ENCODE assay signal across 12 cellular contexts in genomic region chr5:54900906-54901725, GRCh38.
DNase-seq lines count a peak whose midpoint lies in the region; ATAC-seq and TF ChIP-seq lines count a peak whose summit lies in the region.
"Had no signal": no experiment of that assay in that cellular context is flagged by ENCODE, and none has a peak within 500 bp of the region (broad histone marks: within the 10 kb centered on the region; RNA-seq: fewer than 3 reads in every experiment).

No MANE protein-coding gene starts in this region.

- peaks cover 25% of the 10 kb centered on the region for H3K4me1 Mint-ChIP-seq in activated CD4-positive, alpha-beta T cell treated with anti-CD3 and anti-CD28 coated beads, Interleukin-2, amount 10 ng/mL, durations not matched to agents 24 days and 14 days

- no peaks in the 10 kb centered on the region for H3K27me3 ChIP-seq in breast epithelium
- no peaks in the 10 kb centered on the region for H3K27me3 ChIP-seq in vagina

- H3K27me3 Mint-ChIP-seq in activated CD4-positive, alpha-beta T cell treated with anti-CD3 and anti-CD28 coated beads, Interleukin-2, amount 10 ng/mL, durations not matched to agents 24 days and 14 days = peaks cover 51% of the 10 kb centered on the region

- WGBS in lower leg skin, 2 donors = 66 to 76% methylated on average over 13 of the region's 13 CpGs

- DNase-seq in left ventricle myocardium superior (peak; percentile 33), Right ventricle myocardium superior (no peak), breast epithelium (ENCODE audit: low spot score in 2 of 2) (peak in 1 of 2 donors; percentile 29), lower leg skin (ENCODE audit: low spot score in 2 of 2) (peak; percentile 75 to 87), vagina (ENCODE audit: extremely low spot score in 2 of 2) (peak in 1 of 2 donors; percentile 97)
- DNase-seq in activated CD4-positive, alpha-beta T cell treated with anti-CD3 and anti-CD28 coated beads, Interleukin-2, amount 10 ng/mL, durations not matched to agents 24 days and 14 days = no peak
- DNase-seq: adrenal gland; CD4-positive, CD25-positive, alpha-beta regulatory T cell; head of caudate nucleus had no signal

- TF ChIP-seq POLR2A in breast epithelium (IDR thresholded peaks at IDR 0.05) = no peak
- TF ChIP-seq POLR2A in lower leg skin (IDR thresholded peaks at IDR 0.05) = no peak
- no peak for TF ChIP-seq POLR2A in vagina (IDR thresholded peaks at IDR 0.05)

- H3K27ac Mint-ChIP-seq in activated CD4-positive, alpha-beta T cell treated with anti-CD3 and anti-CD28 coated beads, Interleukin-2, amount 10 ng/mL, durations not matched to agents 24 days and 14 days = no peak overlapping the region
- H3K27ac Mint-ChIP-seq: CD4-positive, CD25-positive, alpha-beta regulatory T cell had no signal

- H3K36me3 ChIP-seq in breast epithelium (no peaks in the 10 kb centered on the region), vagina (no peaks in the 10 kb centered on the region)
- H3K36me3 ChIP-seq: adrenal gland, neutrophil had no signal

- no peak overlapping the region for H3K4me3 Mint-ChIP-seq in activated CD4-positive, alpha-beta T cell treated with anti-CD3 and anti-CD28 coated beads, Interleukin-2, amount 10 ng/mL, durations not matched to agents 24 days and 14 days
- H3K4me3 Mint-ChIP-seq: CD4-positive, CD25-positive, alpha-beta regulatory T cell had no signal

- intact Hi-C loops in left ventricle myocardium superior (cut with micrococcal nuclease) (no loop called here), Right ventricle myocardium superior (cut with DNase I) (no loop called here), breast epithelium (cut with DNase I; ENCODE audit: low total_unique reads) (no loop called here), lower leg skin (cut with DNase I; ENCODE audit: low total_unique reads) (loop anchor here (10.0 kb wide), 1 partner anchor 244 kb away; no protein-coding TSS in a partner anchor), vagina (cut with DNase I) (loop anchor here (5.0 kb wide), 1 partner anchor 246 kb away; no protein-coding TSS in a partner anchor)
- intact Hi-C loops in activated CD4-positive, alpha-beta T cell treated with anti-CD3 and anti-CD28 coated beads, Interleukin-2, amount 10 ng/mL, durations not matched to agents 24 days and 14 days (cut with micrococcal nuclease) = loop anchor here (5.0 kb wide), 1 partner anchor 331 kb away; the partner anchor contains the start of gene CCNO

- TF ChIP-seq CTCF in breast epithelium (IDR thresholded peaks at IDR 0.05) (no peak), lower leg skin (IDR thresholded peaks at IDR 0.05) (no peak), vagina (IDR thresholded peaks at IDR 0.05) (no peak)

- no peaks in the 10 kb centered on the region for H3K9me3 ChIP-seq in breast epithelium
- no peaks in the 10 kb centered on the region for H3K9me3 ChIP-seq in vagina
- H3K9me3 ChIP-seq: adrenal gland, neutrophil had no signal

- H3K9me3 Mint-ChIP-seq in activated CD4-positive, alpha-beta T cell treated with anti-CD3 and anti-CD28 coated beads, Interleukin-2, amount 10 ng/mL, durations not matched to agents 24 days and 14 days = no peaks in the 10 kb centered on the region
- H3K9me3 Mint-ChIP-seq: CD4-positive, CD25-positive, alpha-beta regulatory T cell had no signal

- H3K27ac ChIP-seq in breast epithelium (peak overlapping the region; percentile 52 to 78), vagina (peak overlapping the region; percentile 70)
- H3K27ac ChIP-seq: adrenal gland, neutrophil had no signal

- H3K36me3 Mint-ChIP-seq in activated CD4-positive, alpha-beta T cell treated with anti-CD3 and anti-CD28 coated beads, Interleukin-2, amount 10 ng/mL, durations not matched to agents 24 days and 14 days (ENCODE audit: low read depth) = peaks cover 3% of the 10 kb centered on the region
- H3K36me3 Mint-ChIP-seq: CD4-positive, CD25-positive, alpha-beta regulatory T cell had no signal

- H3K4me1 ChIP-seq in breast epithelium (no peaks in the 10 kb centered on the region), vagina (peaks cover 4% of the 10 kb centered on the region)
- H3K4me1 ChIP-seq: adrenal gland had no signal

- no peak overlapping the region for H3K4me3 ChIP-seq in breast epithelium
- H3K4me3 ChIP-seq in lower leg skin (ENCODE audit: low read depth, poor library complexity, severe bottlenecking) = no peak overlapping the region
- no peak overlapping the region for H3K4me3 ChIP-seq in vagina
- H3K4me3 ChIP-seq: adrenal gland had no signal

- ATAC-seq in left ventricle myocardium superior = peak; percentile 71
- ATAC-seq in Right ventricle myocardium superior (ENCODE audit: poor library complexity) = no peak
- ATAC-seq in HG02884 (IDR thresholded peaks at IDR 0.05; ENCODE audit: unreplicated experiment) = no peak
- ATAC-seq in GM19397 (IDR thresholded peaks at IDR 0.05; ENCODE audit: unreplicated experiment) = no peak

Comparison
In these comparisons a context has a peak if more than half of its experiments do, and no peak if none do; other contexts are left out.
1. DNase-seq: peak in left ventricle myocardium superior (single experiment) and lower leg skin (2 of 2); none in Right ventricle myocardium superior (single experiment) and activated CD4-positive, alpha-beta T cell treated with anti-CD3 and anti-CD28 coated beads, Interleukin-2, amount 10 ng/mL, durations not matched to agents 24 days and 14 days (single experiment).
2. intact Hi-C loops: an anchor here in lower leg skin (10.0 kb wide), vagina (5.0 kb wide) and activated CD4-positive, alpha-beta T cell treated with anti-CD3 and anti-CD28 coated beads, Interleukin-2, amount 10 ng/mL, durations not matched to agents 24 days and 14 days (5.0 kb wide); none called in left ventricle myocardium superior, Right ventricle myocardium superior and breast epithelium.